In genomic region chr11:123061403-123062157, GRCh38 we compare ENCODE assay signal across 8 cellular contexts. TPM values are rescaled to one million over a fixed set of nuclear protein-coding genes. Genes with fewer than 3 reads are reported as not detected.
DNase-seq lines count a peak whose midpoint lies in the region; ATAC-seq and TF ChIP-seq lines count a peak whose summit lies in the region.

Gene HSPA8, minus strand, starts transcription at chr11:123062136. Its CDS starts 812 bp downstream, at chr11:123061324.

- peaks cover 15 to 51% of the 10 kb centered on the region in 2 donors for H3K36me3 ChIP-seq in left lung

- intact Hi-C loops in left lung (cut with DNase I) = no loop called here

- no peak for TF ChIP-seq CTCF in left lung (IDR thresholded peaks at IDR 0.05)

- ATAC-seq in left lung (peak; percentile 50), GM18868 (IDR thresholded peaks at IDR 0.05; ENCODE audit: unreplicated experiment) (no peak)

- H3K27ac ChIP-seq in cingulate gyrus (ENCODE audit: low read depth, low read length) = peak within 1 kb of the TSS; percentile 100
- H3K27ac ChIP-seq in left lung = peak within 1 kb of the TSS; percentile 100

- peaks cover 42 to 72% of the 10 kb centered on the region in 2 donors for H3K4me1 ChIP-seq in left lung

- peak within 1 kb of the TSS; percentile 97 to 100 for H3K4me3 ChIP-seq in left lung

- no peaks in the 10 kb centered on the region for H3K27me3 ChIP-seq in left lung

- no peaks in the 10 kb centered on the region for H3K9me3 ChIP-seq in left lung

- DNase-seq in COLO668 (lab: John Stamatoyannopoulos, UW; ENCODE audit: unreplicated experiment) (peak; percentile 67), H4 (ENCODE audit: low spot score) (peak; percentile 75), NCI-H146 (lab: John Stamatoyannopoulos, UW) (peak; percentile 83), left lung (peak; percentile 84 to 92)
- DNase-seq in activated CD4-positive, alpha-beta T cell treated with anti-CD3 and anti-CD28 coated beads for 48 hours = peak; percentile 81
- DNase-seq in stimulated activated CD4-positive, alpha-beta T cell treated with anti-CD3 and anti-CD28 coated beads, Interleukin-2, amount 100 ng/mL, for 48 hours = peak; percentile 57 to 58

RNA-seq across cellular contexts. Expression of gene HSPA8, which starts in this region (rescaled TPM):
- 3,716 and 4,248 TPM in 2 replicates for total RNA-seq in H4 (2014; rRNA removed; shearing (Covaris generic))
- total RNA-seq in left lung = 1,000 to 10,000 TPM; 1,083 to 1,275 TPM
